Comparison of ENCODE assay signal across 8 cellular contexts in genomic region chr11:66856496-66857233, GRCh38. TPM values are rescaled to one million over a fixed set of nuclear protein-coding genes. Genes with fewer than 3 reads are reported as not detected.
DNase-seq lines count a peak whose midpoint lies in the region; ATAC-seq and TF ChIP-seq lines count a peak whose summit lies in the region.

LRFN4 (plus strand) TSS chr11:66857064; CDS start chr11:66857745, 681 bp downstream.

- H3K36me3 ChIP-seq in cardiac muscle cell, result peaks cover 3% of the 10 kb centered on the region

- H3K27me3 Mint-ChIP-seq in osteocyte (ENCODE audit: unreplicated experiment), result no peaks in the 10 kb centered on the region

- H3K36me3 Mint-ChIP-seq in activated naive CD4-positive, alpha-beta T cell treated with anti-CD3 and anti-CD28 coated beads, Interleukin-2, amount 50 U/mL, for 72 hours, result no peaks in the 10 kb centered on the region
- peaks cover 2% of the 10 kb centered on the region for H3K36me3 Mint-ChIP-seq in osteocyte (ENCODE audit: unreplicated experiment)

- peaks cover 6% of the 10 kb centered on the region for H3K4me1 ChIP-seq in cardiac muscle cell (ENCODE audit: low read depth)

- peak within 1 kb of the TSS; percentile 68 to 80 for H3K27ac Mint-ChIP-seq in activated naive CD4-positive, alpha-beta T cell treated with anti-CD3 and anti-CD28 coated beads, Interleukin-2, amount 50 U/mL, for 72 hours
- peak within 1 kb of the TSS; percentile 86 for H3K27ac Mint-ChIP-seq in osteocyte (ENCODE audit: unreplicated experiment)

- DNase-seq in GM12864 (ENCODE audit: low read depth) (peak; percentile 15), NCI-H526 (lab: John Stamatoyannopoulos, UW) (peak; percentile 83 to 92), cardiac muscle cell (ENCODE audit: low read depth in 1 of 2, low spot score in 1 of 2) (peak in 1 of 2 donors; percentile 76), osteocyte (ENCODE audit: extremely low spot score, unreplicated experiment) (peak; percentile 86), Ammon's horn (ENCODE audit: low spot score) (no peak)
- DNase-seq in activated naive CD4-positive, alpha-beta T cell treated with anti-CD3 and anti-CD28 coated beads, Interleukin-2, amount 50 U/mL, for 72 hours (ENCODE audit: low spot score in 2 of 2), result peak in 1 of 2 donors; percentile 64

- H3K4me3 ChIP-seq in GM12864 (ENCODE audit: low read depth, low read length) (peak within 1 kb of the TSS; percentile 91), cardiac muscle cell (peak within 1 kb of the TSS; percentile 59)

- peak; percentile 31 for ATAC-seq in HG02763 (IDR thresholded peaks at IDR 0.05; ENCODE audit: unreplicated experiment)
- peak; percentile 64 to 66 for ATAC-seq in activated naive CD4-positive, alpha-beta T cell treated with anti-CD3 and anti-CD28 coated beads, Interleukin-2, amount 50 U/mL, for 72 hours

- H3K27ac ChIP-seq in 22Rv1 (peak within 1 kb of the TSS; percentile 78), cardiac muscle cell (peak within 1 kb of the TSS; percentile 2)

- H3K4me3 Mint-ChIP-seq in osteocyte (ENCODE audit: unreplicated experiment), result peak within 1 kb of the TSS; percentile 86

- H3K9me3 Mint-ChIP-seq in activated naive CD4-positive, alpha-beta T cell treated with anti-CD3 and anti-CD28 coated beads, Interleukin-2, amount 50 U/mL, for 72 hours, result no peaks in the 10 kb centered on the region
- no peaks in the 10 kb centered on the region for H3K9me3 Mint-ChIP-seq in osteocyte (ENCODE audit: unreplicated experiment)

- H3K9me3 ChIP-seq in cardiac muscle cell (ENCODE audit: low read depth), result no peaks in the 10 kb centered on the region

- H3K4me1 Mint-ChIP-seq in osteocyte (ENCODE audit: unreplicated experiment), result peaks cover 11% of the 10 kb centered on the region

- no peaks in the 10 kb centered on the region for H3K27me3 ChIP-seq in cardiac muscle cell

- TF ChIP-seq CTCF in 22Rv1 (IDR thresholded peaks at IDR 0.05), result no peak
- TF ChIP-seq CTCF in GM12864 (IDR thresholded peaks at IDR 0.05; ENCODE audit: low read depth, low read length, missing control alignments), result no peak
- TF ChIP-seq CTCF in cardiac muscle cell (IDR thresholded peaks at IDR 0.05; ENCODE audit: low read depth, low read length), result no peak
- TF ChIP-seq CTCF in osteocyte (IDR thresholded peaks at IDR 0.05), result no peak

RNA-seq across cellular contexts. Expression of gene LRFN4, which starts in this region (rescaled TPM):
- total RNA-seq in activated naive CD4-positive, alpha-beta T cell treated with anti-CD3 and anti-CD28 coated beads, Interleukin-2, amount 50 U/mL, for 72 hours, result 10 to 100 TPM; 23.9 TPM
- 40.6 and 50.4 TPM in 2 replicates for total RNA-seq in cardiac muscle cell
- polyA plus RNA-seq in cardiac muscle cell, result 41.6 and 57.8 TPM in 2 replicates
- total RNA-seq in osteocyte, result 41.7 and 45.0 TPM in 2 replicates
